In genomic region chr3:71112576-71112975, GRCh38 we compare ENCODE assay signal across 11 cellular contexts.
A peak's percentile ranks its signal among the peaks of the same experiment; 100 is the strongest.
DNase-seq lines count a peak whose midpoint lies in the region; ATAC-seq and TF ChIP-seq lines count a peak whose summit lies in the region.
"Had no signal": no experiment of that assay in that cellular context is flagged by ENCODE, and none has a peak within 500 bp of the region (broad histone marks: within the 10 kb centered on the region; RNA-seq: fewer than 3 reads in every experiment).

No MANE protein-coding gene starts in this region.

- POLR2A ChIA-PET in AG04450 (lab: Yijun Ruan, JAX): no interaction called here
- POLR2A ChIA-PET in naive thymus-derived CD8-positive, alpha-beta T cell (lab: Charles Lee): no interaction called here

- peak overlapping the region; percentile 89 for H3K27ac Mint-ChIP-seq in HFFc6
- peak overlapping the region; percentile 45 to 71 for H3K27ac Mint-ChIP-seq in effector memory CD8-positive, alpha-beta T cell
- H3K27ac Mint-ChIP-seq in naive thymus-derived CD8-positive, alpha-beta T cell: peak overlapping the region; percentile 2 to 87 (median 78)

- H3K4me3 Mint-ChIP-seq in HFFc6: no peak overlapping the region
- H3K4me3 Mint-ChIP-seq in effector memory CD8-positive, alpha-beta T cell: no peak overlapping the region
- peak overlapping the region in 1 of 10 donors; percentile 36 for H3K4me3 Mint-ChIP-seq in naive thymus-derived CD8-positive, alpha-beta T cell
- H3K4me3 Mint-ChIP-seq: neural crest cell had no signal

- H3K27ac ChIP-seq in AG04450 (ENCODE audit: low read depth, low read length): peak overlapping the region; percentile 78
- H3K27ac ChIP-seq: C4-2B had no signal

- CTCF ChIA-PET in AG04450 (lab: Charles Lee): no interaction called here

- H3K36me3 Mint-ChIP-seq in HFFc6 (ENCODE audit: low read depth): peaks cover 13% of the 10 kb centered on the region; the same call in 1 of the 2 replicates
- H3K36me3 Mint-ChIP-seq in effector memory CD8-positive, alpha-beta T cell (ENCODE audit: insufficient read depth): peaks cover 34% of the 10 kb centered on the region
- peaks cover 10 to 90% (median 49%) of the 10 kb centered on the region in 3 donors for H3K36me3 Mint-ChIP-seq in naive thymus-derived CD8-positive, alpha-beta T cell

- H3K27me3 Mint-ChIP-seq in HFFc6 (ENCODE audit: insufficient read depth): no peaks in the 10 kb centered on the region; the same call in 1 of the 2 replicates
- H3K27me3 Mint-ChIP-seq in effector memory CD8-positive, alpha-beta T cell: no peaks in the 10 kb centered on the region
- H3K27me3 Mint-ChIP-seq in naive thymus-derived CD8-positive, alpha-beta T cell: no peaks in the 10 kb centered on the region

- H3K9me3 Mint-ChIP-seq in HFFc6: no peaks in the 10 kb centered on the region
- no peaks in the 10 kb centered on the region for H3K9me3 Mint-ChIP-seq in effector memory CD8-positive, alpha-beta T cell
- H3K9me3 Mint-ChIP-seq in naive thymus-derived CD8-positive, alpha-beta T cell: no peaks in the 10 kb centered on the region
- H3K9me3 Mint-ChIP-seq: neural crest cell had no signal

- DNase-seq in AG04450 (ENCODE audit: low read depth, low spot score) (no peak), HFFc6 (no peak), DMS153 treated with DMSO at 0.1 percent for 48 hours (lab: John Stamatoyannopoulos, UW; ENCODE audit: unreplicated experiment) (no peak)
- DNase-seq in effector memory CD8-positive, alpha-beta T cell: no peak
- DNase-seq in naive thymus-derived CD8-positive, alpha-beta T cell: no peak
- DNase-seq in stimulated activated CD4-positive, alpha-beta T cell treated with anti-CD3 and anti-CD28 coated beads, Interleukin-15, amount 100 ng/mL, for 24 hours: no peak
- DNase-seq: Peyer's patch had no signal

- H3K27me3 ChIP-seq in AG04450 (ENCODE audit: control insufficient read depth, insufficient read depth, low read length): no peaks in the 10 kb centered on the region
- H3K27me3 ChIP-seq: Peyer's patch had no signal

- ATAC-seq in effector memory CD8-positive, alpha-beta T cell (replicated peaks): no peak
- ATAC-seq in naive thymus-derived CD8-positive, alpha-beta T cell: no peak
- ATAC-seq in HG02571 (IDR thresholded peaks at IDR 0.05; ENCODE audit: unreplicated experiment) (no peak), HG02763 (IDR thresholded peaks at IDR 0.05; ENCODE audit: unreplicated experiment) (no peak)

- no peaks in the 10 kb centered on the region for H3K9me3 ChIP-seq in AG04450 (ENCODE audit: control insufficient read depth, insufficient read depth, low read length)
- H3K9me3 ChIP-seq: Peyer's patch had no signal

- H3K4me1 Mint-ChIP-seq in HFFc6 (ENCODE audit: low read depth): peaks cover 74% of the 10 kb centered on the region
- peaks cover 24 to 70% of the 10 kb centered on the region in 2 donors for H3K4me1 Mint-ChIP-seq in effector memory CD8-positive, alpha-beta T cell (ENCODE audit: low read depth in 2 of 2)
- peaks cover 45 to 88% (median 72%) of the 10 kb centered on the region in 4 donors for H3K4me1 Mint-ChIP-seq in naive thymus-derived CD8-positive, alpha-beta T cell

- TF ChIP-seq CTCF in AG04450 (IDR thresholded peaks at IDR 0.05; ENCODE audit: low read depth, low read length) (no peak), HFFc6 (IDR thresholded peaks at IDR 0.05) (no peak)

- no peak overlapping the region for H3K4me3 ChIP-seq in AG04450 (ENCODE audit: low read depth, low read length)
- H3K4me3 ChIP-seq: Peyer's patch had no signal
